Comparison of ENCODE assay signal across 8 cellular contexts in genomic region chr11:4094348-4095291, GRCh38. TPM values are rescaled to one million over a fixed set of nuclear protein-coding genes. Genes with fewer than 3 reads are reported as not detected.
A peak's percentile ranks its signal among the peaks of the same experiment; 100 is the strongest.
DNase-seq lines count a peak whose midpoint lies in the region; ATAC-seq and TF ChIP-seq lines count a peak whose summit lies in the region.

TSS of gene RRM1 (plus strand) at chr11:4094799. CDS start at chr11:4095013, 214 bp downstream.

- peak within 1 kb of the TSS; percentile 87 for H4K5ac ChIP-seq in IMR-90 (ENCODE audit: low read depth, low read length)

- no peak for TF ChIP-seq CTCF in IMR-90 (conservative IDR thresholded peaks at IDR 0.05; ENCODE audit: low read depth, low read length)

- H3K4me1 ChIP-seq in IMR-90 (ENCODE audit: control insufficient read depth, insufficient read depth, low read length), result peaks cover 9% of the 10 kb centered on the region

- peaks cover 15% of the 10 kb centered on the region for H3K9me1 ChIP-seq in IMR-90 (ENCODE audit: insufficient read depth, low read length)

- H2BK5ac ChIP-seq in IMR-90 (ENCODE audit: low read depth, low read length, poor library complexity, severe bottlenecking), result peak within 1 kb of the TSS; percentile 99

- H2BK120ac ChIP-seq in IMR-90 (ENCODE audit: low read depth, low read length), result peak within 1 kb of the TSS; percentile 62

- H2AFZ ChIP-seq in IMR-90 (replicated peaks; ENCODE audit: low read length, poor library complexity), result peak within 1 kb of the TSS; percentile 100

- H3K23ac ChIP-seq in IMR-90 (ENCODE audit: low read depth, low read length), result peak within 1 kb of the TSS; percentile 94

- no peaks in the 10 kb centered on the region; the same call in 1 of the 2 replicates for H3K36me3 ChIP-seq in IMR-90 (ENCODE audit: control insufficient read depth, insufficient read depth, low read length)

- peak within 1 kb of the TSS; percentile 79 for H3K18ac ChIP-seq in IMR-90 (ENCODE audit: low read depth, low read length)

- H2AK5ac ChIP-seq in IMR-90 (ENCODE audit: low read depth, low read length), result peak within 1 kb of the TSS; percentile 97

- peak within 1 kb of the TSS; percentile 85 for H4K91ac ChIP-seq in IMR-90 (ENCODE audit: insufficient read depth, low read depth, low read length)

- WGBS in IMR-90 (ENCODE audit: extremely low coverage in 2 of 2, insufficient read length in 1 of 2), 2 experiments, result 1% methylated on average over 31 of the region's 74 CpGs; no CpG with 5 or more reads in 1 of the 2 experiments

- dilution Hi-C loops in IMR-90 (cut with HindIII; ENCODE audit: low sequenced_read_pairs, unreplicated experiment), result no loop called here

- TF ChIP-seq RAD21 in IMR-90 (IDR thresholded peaks at IDR 0.05; ENCODE audit: low read length), result no peak

- ATAC-seq in GM21528 (IDR thresholded peaks at IDR 0.05; ENCODE audit: low FRiP score, unreplicated experiment) (peak; percentile 96), IMR-90 (ENCODE audit: low read depth) (peak; percentile 94)

- peaks cover 7 to 49% of the 10 kb centered on the region in 2 experiments for H3K79me1 ChIP-seq in IMR-90 (ENCODE audit: low read depth in 1 of 2, low read length in 2 of 2)

- peak within 1 kb of the TSS; percentile 79; the same call in 2 of the 3 replicates for H2BK15ac ChIP-seq in IMR-90 (ENCODE audit: low read depth, low read length)

- peak; percentile 79 for TF ChIP-seq POLR2A in IMR-90 (IDR thresholded peaks at IDR 0.05; ENCODE audit: low read depth, low read length)

- H2AK9ac ChIP-seq in IMR-90 (replicated peaks; ENCODE audit: low read depth, low read length, poor library complexity), result peak within 1 kb of the TSS; percentile 94

- CTCF ChIA-PET in IMR-90 (lab: Yijun Ruan, JAX), result no interaction called here

- BruUV-seq in IMR-90 (replicated peaks; lab: Mats Ljungman, UMichigan), result no TSS peak

- POLR2A ChIA-PET in IMR-90 (lab: Charles Lee; ENCODE audit: unreplicated experiment), result no interaction called here

- H3K27me3 ChIP-seq in IMR-90 (ENCODE audit: control insufficient read depth, insufficient read depth, low read length), result no peaks in the 10 kb centered on the region

- in situ Hi-C loops in IMR-90 (cut with MboI; ENCODE audit: low sequenced_read_pairs), result no loop called here

- peak within 1 kb of the TSS; percentile 91 to 98 for H4K8ac ChIP-seq in IMR-90 (ENCODE audit: low read depth in 2 of 2, low read length in 2 of 2)

- peak; percentile 95 for DNase-seq in DMS 273 (lab: John Stamatoyannopoulos, UW; ENCODE audit: unreplicated experiment)
- DNase-seq in IMR-90, result peak; percentile 95
- peak; percentile 98 for DNase-seq in OCI-M1 (lab: John Stamatoyannopoulos, UW)
- peak; percentile 92 for DNase-seq in activated T-cell treated with anti-CD3 and anti-CD28 coated beads for 24 hours (ENCODE audit: low read depth)
- peak; percentile 81 for DNase-seq in epidermal melanocyte (ENCODE audit: insufficient read length, low spot score)
- DNase-seq in middle frontal gyrus (ENCODE audit: extremely low spot score, low spot score), result peak; percentile 93
- DNase-seq in stimulated activated CD8-positive, alpha-beta memory T cell treated with anti-CD3 and anti-CD28 coated beads, Interleukin-2, amount 100 ng/mL, for 48 hours (ENCODE audit: low read depth in 2 of 2), result peak; percentile 89 to 92

- H3K4ac ChIP-seq in IMR-90 (ENCODE audit: low read depth, low read length), result peak within 1 kb of the TSS; percentile 91

- no peaks in the 10 kb centered on the region; the same call in 1 of the 2 replicates for H4K20me1 ChIP-seq in IMR-90 (ENCODE audit: insufficient read depth, low read length)

- H3K4me2 ChIP-seq in IMR-90 (ENCODE audit: low read depth, low read length), result peak within 1 kb of the TSS; percentile 90

- H2BK20ac ChIP-seq in IMR-90 (ENCODE audit: low read depth, low read length), result peak within 1 kb of the TSS; percentile 58

- H3K4me3 ChIP-seq in IMR-90 (ENCODE audit: insufficient read depth, low read depth, low read length), result peak within 1 kb of the TSS; percentile 80

- no peaks in the 10 kb centered on the region for H3K9me3 ChIP-seq in IMR-90 (ENCODE audit: control insufficient read depth, insufficient read depth, low read length)

- peak within 1 kb of the TSS; percentile 91 for H3K56ac ChIP-seq in IMR-90 (ENCODE audit: extremely low read depth, insufficient read depth, low read length)

- H3K27ac ChIP-seq in IMR-90 (ENCODE audit: insufficient read depth, low read length), result peak within 1 kb of the TSS; percentile 88

- intact Hi-C loops in IMR-90 (cut with micrococcal nuclease), result no loop called here

- H3K9ac ChIP-seq in IMR-90 (ENCODE audit: low read depth, low read length), result peak within 1 kb of the TSS; percentile 89

- peak within 1 kb of the TSS; percentile 94 for H3K14ac ChIP-seq in IMR-90 (replicated peaks; ENCODE audit: low read depth, low read length)

TF ChIP-seq in IMR-90, 13 proteins besides CTCF, POLR2A, EP300 and RAD21:
- TF ChIP-seq MAZ (IDR thresholded peaks at IDR 0.05; ENCODE audit: borderline replicate concordance, low read depth, low read length), result peak; percentile 79; the same call in 1 of the 2 replicates
- no peak for TF ChIP-seq RCOR1 (IDR thresholded peaks at IDR 0.05; ENCODE audit: insufficient replicate concordance, low read length)
- peak; percentile 79 for TF ChIP-seq MXI1 (IDR thresholded peaks at IDR 0.05; ENCODE audit: borderline replicate concordance, low read depth, low read length)
- TF ChIP-seq CEBPB (IDR thresholded peaks at IDR 0.05; ENCODE audit: low read depth, low read length), result no peak

RNA-seq across cellular contexts. Expression of gene RRM1, which starts in this region (rescaled TPM):
- 154 and 183 TPM in 2 replicates for total RNA-seq in IMR-90 (2012; rRNA removed)
- 44.4 and 55.1 TPM in 2 replicates for polyA plus RNA-seq in IMR-90 (2012; rRNA removed)
- polyA plus RNA-seq in IMR-90 (2012; cell fraction: cytosol; rRNA removed), result 39.7 and 60.0 TPM in 2 replicates
- polyA plus RNA-seq in IMR-90 (2012; cell fraction: nucleus; rRNA removed; ENCODE audit: low replicate concordance), result 26.1 and 26.7 TPM in 2 replicates

Comparison
In these comparisons a context has a peak if more than half of its experiments do, and no peak if none do; other contexts are left out.
1. Peak in every context shown above with its lines: DNase-seq, ATAC-seq, H3K4me3 ChIP-seq and H3K27ac ChIP-seq.